In genomic region chr6:149202967-149203366, GRCh38 we compare ENCODE assay signal across 17 cellular contexts.
DNase-seq lines count a peak whose midpoint lies in the region; FAIRE-seq and TF ChIP-seq lines count a peak whose summit lies in the region.
"Had no signal": no experiment of that assay in that cellular context is flagged by ENCODE, and none has a peak within 500 bp of the region (broad histone marks: within the 10 kb centered on the region; RNA-seq: fewer than 3 reads in every experiment).

No MANE protein-coding gene starts in this region.

- peaks cover 8% of the 10 kb centered on the region for H3K9me3 Mint-ChIP-seq in activated naive CD8-positive, alpha-beta T cell (ENCODE audit: low read depth)
- peaks cover 9% of the 10 kb centered on the region for H3K9me3 Mint-ChIP-seq in activated naive CD8-positive, alpha-beta T cell treated with anti-CD3 and anti-CD28 coated beads for 36 hours
- peaks cover 11% of the 10 kb centered on the region for H3K9me3 Mint-ChIP-seq in endodermal cell

- TF ChIP-seq CTCF in endodermal cell (conservative IDR thresholded peaks at IDR 0.05), result no peak

- no peaks in the 10 kb centered on the region for H3K27me3 Mint-ChIP-seq in activated naive CD8-positive, alpha-beta T cell
- no peaks in the 10 kb centered on the region for H3K27me3 Mint-ChIP-seq in activated naive CD8-positive, alpha-beta T cell treated with anti-CD3 and anti-CD28 coated beads for 36 hours
- H3K27me3 Mint-ChIP-seq in endodermal cell (ENCODE audit: insufficient read depth), result peaks cover 3% of the 10 kb centered on the region

- peaks cover 17% of the 10 kb centered on the region for H3K4me1 Mint-ChIP-seq in activated naive CD8-positive, alpha-beta T cell (ENCODE audit: low read depth)
- peaks cover 11% of the 10 kb centered on the region for H3K4me1 Mint-ChIP-seq in activated naive CD8-positive, alpha-beta T cell treated with anti-CD3 and anti-CD28 coated beads for 36 hours
- peaks cover 10% of the 10 kb centered on the region for H3K4me1 Mint-ChIP-seq in endodermal cell

- H3K36me3 Mint-ChIP-seq in activated naive CD8-positive, alpha-beta T cell, result peaks cover 21% of the 10 kb centered on the region
- peaks cover 6% of the 10 kb centered on the region for H3K36me3 Mint-ChIP-seq in activated naive CD8-positive, alpha-beta T cell treated with anti-CD3 and anti-CD28 coated beads for 36 hours
- H3K36me3 Mint-ChIP-seq in endodermal cell (ENCODE audit: low read depth), result no peaks in the 10 kb centered on the region

- TF ChIP-seq POLR2A in GM12892 (IDR thresholded peaks at IDR 0.05; ENCODE audit: low read depth, low read length), result no peak

- DNase-seq in NCI-H146 (lab: John Stamatoyannopoulos, UW), result peak; percentile 36
- no peak for DNase-seq in NCI-H146 treated with DMSO at 0.1 percent for 48 hours (lab: John Stamatoyannopoulos, UW; ENCODE audit: unreplicated experiment)
- DNase-seq in activated naive CD8-positive, alpha-beta T cell treated with anti-CD3 and anti-CD28 coated beads for 36 hours, result no peak
- peak; percentile 56 for DNase-seq in endodermal cell
- DNase-seq in effector memory CD4-positive, alpha-beta T cell, result no peak
- DNase-seq in GM12892 (ENCODE audit: insufficient read length), result no peak
- no peak for DNase-seq in hepatic stellate cell (ENCODE audit: low spot score)
- DNase-seq: COR-L47, DMS153, Kasumi-1, NCI-H1694, NCI-H2171, NCI-H510A treated with DMSO at 0.1 percent for 48 hours, PC-9 had no signal

- no peak overlapping the region for H3K9ac ChIP-seq in endodermal cell (ENCODE audit: extremely low read depth, low read length, poor library complexity, severe bottlenecking)
- H3K9ac ChIP-seq: BLaER1 treated with 17β-estradiol and CSF1 and Interleukin-3, amounts not matched to agents 10 nM and 100 nM had no signal

- WGBS in endodermal cell (ENCODE audit: insufficient coverage in 1 of 2, insufficient read length in 1 of 2), 2 experiments, result 38% methylated on average over 3 of the region's 3 CpGs; no CpG with 5 or more reads in 1 of the 2 experiments

- H3K27ac ChIP-seq in endodermal cell (ENCODE audit: low read depth, low read length), result no peak overlapping the region
- no peak overlapping the region for H3K27ac ChIP-seq in effector memory CD4-positive, alpha-beta T cell (ENCODE audit: insufficient read depth, low read length, poor library complexity, severe bottlenecking)
- H3K27ac ChIP-seq: BLaER1 treated with 17β-estradiol and CSF1 and Interleukin-3, amounts not matched to agents 10 nM and 100 nM; PC-9 had no signal

- peaks cover 15% of the 10 kb centered on the region for H3K9me3 ChIP-seq in endodermal cell (ENCODE audit: control insufficient read depth, low read length)
- H3K9me3 ChIP-seq in effector memory CD4-positive, alpha-beta T cell (ENCODE audit: control insufficient read depth, low read length), result peaks cover 11% of the 10 kb centered on the region
- H3K9me3 ChIP-seq: HAP-1 had no signal

- no peak for FAIRE-seq in GM12892 (lab: Jason Lieb, UNC)

- peaks cover 5% of the 10 kb centered on the region for H3K4me1 ChIP-seq in endodermal cell (ENCODE audit: control insufficient read depth, insufficient read depth, low read length)
- H3K4me1 ChIP-seq in effector memory CD4-positive, alpha-beta T cell (ENCODE audit: control insufficient read depth, insufficient read depth, low read length, poor library complexity, severe bottlenecking), result no peaks in the 10 kb centered on the region

- no peaks in the 10 kb centered on the region for H3K36me3 ChIP-seq in endodermal cell (ENCODE audit: control insufficient read depth, insufficient read depth, low read length)
- H3K36me3 ChIP-seq in effector memory CD4-positive, alpha-beta T cell (ENCODE audit: control insufficient read depth, insufficient read depth, low read length), result peaks cover 3% of the 10 kb centered on the region
- H3K36me3 ChIP-seq: BLaER1 treated with 17β-estradiol and CSF1 and Interleukin-3, amounts not matched to agents 10 nM and 100 nM; HAP-1 had no signal

- no peak overlapping the region for H3K4me3 ChIP-seq in endodermal cell (ENCODE audit: low read length)
- H3K4me3 ChIP-seq in effector memory CD4-positive, alpha-beta T cell (ENCODE audit: insufficient read depth, low read depth, low read length, poor library complexity, severe bottlenecking), result no peak overlapping the region
- H3K4me3 ChIP-seq: BLaER1 treated with 17β-estradiol and CSF1 and Interleukin-3, amounts not matched to agents 10 nM and 100 nM; HAP-1; PC-9 had no signal

- H3K27me3 ChIP-seq in endodermal cell (ENCODE audit: control insufficient read depth, insufficient read depth, low read length, poor library complexity, severe bottlenecking), result no peaks in the 10 kb centered on the region
- H3K27me3 ChIP-seq in effector memory CD4-positive, alpha-beta T cell (replicated peaks; ENCODE audit: control insufficient read depth, insufficient read depth, low read length, poor library complexity, severe bottlenecking), result no peaks in the 10 kb centered on the region
- H3K27me3 ChIP-seq: BLaER1 treated with 17β-estradiol and CSF1 and Interleukin-3, amounts not matched to agents 10 nM and 100 nM had no signal

- H3K27ac Mint-ChIP-seq in activated naive CD8-positive, alpha-beta T cell, result peak overlapping the region; percentile 28
- no peak overlapping the region for H3K27ac Mint-ChIP-seq in activated naive CD8-positive, alpha-beta T cell treated with anti-CD3 and anti-CD28 coated beads for 36 hours
- H3K27ac Mint-ChIP-seq in endodermal cell, result no peak overlapping the region

- H3K4me3 Mint-ChIP-seq in activated naive CD8-positive, alpha-beta T cell, result no peak overlapping the region
- no peak overlapping the region for H3K4me3 Mint-ChIP-seq in activated naive CD8-positive, alpha-beta T cell treated with anti-CD3 and anti-CD28 coated beads for 36 hours
- H3K4me3 Mint-ChIP-seq in endodermal cell, result no peak overlapping the region

Comparison
In these comparisons a context has a peak if more than half of its experiments do, and no peak if none do; other contexts are left out.
1. DNase-seq: peak in NCI-H146 (single experiment) and endodermal cell (single experiment); none in NCI-H146 treated with DMSO at 0.1 percent for 48 hours (single experiment), activated naive CD8-positive, alpha-beta T cell treated with anti-CD3 and anti-CD28 coated beads for 36 hours (single experiment), effector memory CD4-positive, alpha-beta T cell (0 of 3), GM12892 (single experiment) and hepatic stellate cell (single experiment).